23 cellular contexts compared by ENCODE assay signal in genomic region chr3:124246366-124246765, GRCh38.
DNase-seq lines count a peak whose midpoint lies in the region; ATAC-seq and TF ChIP-seq lines count a peak whose summit lies in the region.
"Had no signal": no experiment of that assay in that cellular context is flagged by ENCODE, and none has a peak within 500 bp of the region (broad histone marks: within the 10 kb centered on the region; RNA-seq: fewer than 3 reads in every experiment).

No MANE protein-coding gene starts in this region.

- H3K4me3 ChIP-seq in esophagus muscularis mucosa (no peak overlapping the region), thoracic aorta (no peak overlapping the region)
- H3K4me3 ChIP-seq: lower lobe of right lung, PC-9, sigmoid colon had no signal

- TF ChIP-seq POLR2A in esophagus muscularis mucosa (IDR thresholded peaks at IDR 0.05; ENCODE audit: low read depth): no peak

- 84% methylated on average over 1 of the region's 1 CpG for WGBS in esophagus muscularis mucosa

- ATAC-seq in thoracic aorta (ENCODE audit: insufficient number of reproducible peaks, low FRiP score, low read depth): no peak
- no peak for ATAC-seq in HG02840 (IDR thresholded peaks at IDR 0.05; ENCODE audit: low FRiP score, unreplicated experiment)
- ATAC-seq: activated CD4-positive, CD25-positive, alpha-beta regulatory T cell treated with anti-CD3 and anti-CD28 coated beads, Interleukin-2, amount 50 U/mL, for 24 hours; lower lobe of right lung; T-helper 17 cell had no signal

- TF ChIP-seq EP300 in esophagus muscularis mucosa (IDR thresholded peaks at IDR 0.05): no peak

- H3K4me1 ChIP-seq in esophagus muscularis mucosa (peaks cover 40 to 48% (median 46%) of the 10 kb centered on the region in 4 donors), thoracic aorta (ENCODE audit: control insufficient read depth in 1 of 2, low read depth in 2 of 2) (peaks cover 26 to 61% of the 10 kb centered on the region in 2 donors)

- H3K27ac ChIP-seq in esophagus muscularis mucosa (replicated peaks in 1 of 4) (peak overlapping the region in 3 of 4 donors; percentile 51 to 85 (median 54)), thoracic aorta (peak overlapping the region; percentile 93 to 98)
- H3K27ac ChIP-seq: epithelial cell of prostate, lower lobe of right lung, neutrophil, PC-9 had no signal

- H3K9me3 ChIP-seq in esophagus muscularis mucosa: no peaks in the 10 kb centered on the region
- H3K9me3 ChIP-seq in thoracic aorta: no peaks in the 10 kb centered on the region
- H3K9me3 ChIP-seq: lower lobe of right lung, neutrophil, sigmoid colon had no signal

- TF ChIP-seq CTCF in esophagus muscularis mucosa (IDR thresholded peaks at IDR 0.05) (no peak), thoracic aorta (IDR thresholded peaks at IDR 0.05) (no peak)

- intact Hi-C loops in esophagus muscularis mucosa (cut with DNase I): no loop called here

- H3K27me3 ChIP-seq in esophagus muscularis mucosa (no peaks in the 10 kb centered on the region), thoracic aorta (replicated peaks; ENCODE audit: insufficient read depth) (no peaks in the 10 kb centered on the region)
- H3K27me3 ChIP-seq: sigmoid colon had no signal

- DNase-seq in NCI-H2196 treated with DMSO at 0.1 percent for 48 hours (lab: John Stamatoyannopoulos, UW; ENCODE audit: unreplicated experiment) (peak; percentile 19), NCI-H2196 (lab: John Stamatoyannopoulos, UW; ENCODE audit: unreplicated experiment) (no peak), NCI-H2029 (lab: John Stamatoyannopoulos, UW) (peak; percentile 27), esophagus muscularis mucosa (ENCODE audit: extremely low spot score) (no peak), thoracic aorta (ENCODE audit: low spot score) (no peak), T-helper 9 cell (no peak)
- no peak for DNase-seq in activated CD8-positive, alpha-beta memory T cell treated with anti-CD3 and anti-CD28 coated beads, Interleukin-2, amount 50 U/mL, for 48 hours
- DNase-seq: activated CD4-positive, alpha-beta memory T cell treated with anti-CD3 and anti-CD28 coated beads for 36 hours; activated naive CD4-positive, alpha-beta T cell treated with anti-CD3 and anti-CD28 coated beads, Interleukin-2, amount 10 ng/mL, durations not matched to agents 7 days and 5 days; amniotic stem cell; DND-41; effector CD4-positive, alpha-beta T cell; lower lobe of right lung; midbrain; naive B cell; PC-9; sigmoid colon; stimulated activated CD4-positive, alpha-beta T cell treated with anti-CD3 and anti-CD28 coated beads, Interleukin-4, amount 100 ng/mL, for 1 hour; T-helper 17 cell had no signal

- no peaks in the 10 kb centered on the region for H3K36me3 ChIP-seq in esophagus muscularis mucosa
- H3K36me3 ChIP-seq in thoracic aorta: peaks cover 4% of the 10 kb centered on the region
- H3K36me3 ChIP-seq: lower lobe of right lung, neutrophil, sigmoid colon had no signal

Comparison
In these comparisons a context has a peak if more than half of its experiments do, and no peak if none do; other contexts are left out.
1. DNase-seq: peak in NCI-H2196 treated with DMSO at 0.1 percent for 48 hours (single experiment) and NCI-H2029 (single experiment); none in NCI-H2196 (single experiment), esophagus muscularis mucosa (single experiment), thoracic aorta (single experiment), activated CD8-positive, alpha-beta memory T cell treated with anti-CD3 and anti-CD28 coated beads, Interleukin-2, amount 50 U/mL, for 48 hours (single experiment) and T-helper 9 cell (single experiment).